In genomic region chr15:67124911-67125588, GRCh38 we compare ENCODE assay signal across 1 cellular context.
TF ChIP-seq lines count a peak whose summit lies in the region.

No MANE protein-coding gene starts in this region.

TF ChIP-seq in endothelial cell of umbilical vein, 7 proteins besides CTCF, POLR2A, EP300 and RAD21 (continued from another document):
- no peak for TF ChIP-seq GATA2 (IDR thresholded peaks at IDR 0.05; ENCODE audit: insufficient read depth, insufficient read length, low read depth, low read length)
- no peak for TF ChIP-seq FOS (IDR thresholded peaks at IDR 0.05; ENCODE audit: borderline replicate concordance, insufficient read depth, low read length)
- no peak for TF ChIP-seq MYC (IDR thresholded peaks at IDR 0.05; ENCODE audit: low read depth, low read length)
